Comparison of ENCODE assay signal across 1 cellular context in the genomic region with DNA sequence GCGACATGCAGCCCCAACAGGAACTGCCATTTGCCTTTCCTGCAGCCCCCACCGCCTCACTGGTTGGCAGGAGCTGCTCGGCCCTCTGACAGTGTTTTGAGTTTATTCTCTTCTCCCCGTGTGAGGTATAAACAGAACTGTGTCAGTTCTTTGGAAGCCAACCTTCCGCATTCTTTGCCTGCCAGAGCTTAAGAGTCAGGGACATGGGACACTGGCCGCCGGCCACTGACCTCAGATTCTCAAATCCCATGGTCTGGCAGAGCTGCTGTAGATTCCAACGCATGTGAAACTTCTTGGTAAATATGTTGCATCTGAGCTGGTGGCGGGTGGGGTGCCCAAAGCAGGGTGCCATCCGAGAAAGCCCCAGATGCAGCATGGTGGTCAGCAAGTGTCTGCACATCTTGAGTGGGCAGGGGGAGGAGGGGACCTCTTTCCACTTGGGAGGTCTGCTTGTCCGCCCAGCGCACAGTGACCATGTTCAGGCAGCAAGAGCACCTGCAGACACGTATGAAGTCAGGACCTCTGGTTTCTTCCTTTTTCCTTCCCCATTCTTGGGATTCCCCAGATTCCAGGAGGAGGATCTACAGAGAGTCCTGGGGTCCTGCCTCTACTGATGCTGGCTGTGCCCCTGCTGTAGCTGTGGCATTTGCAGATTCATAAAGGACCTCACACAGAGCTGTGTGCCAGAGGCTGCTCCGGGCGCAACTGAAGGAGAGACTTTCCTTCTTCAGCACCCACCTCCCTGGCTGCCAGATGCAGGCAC.
TF ChIP-seq lines count a peak whose summit lies in the region.

No MANE protein-coding gene starts in this region.

TF ChIP-seq in IMR-90, 13 proteins besides CTCF, POLR2A, EP300 and RAD21:
- no peak for TF ChIP-seq RCOR1 (IDR thresholded peaks at IDR 0.05; ENCODE audit: insufficient replicate concordance, low read length)
